7 cellular contexts compared by ENCODE assay signal in genomic region chr1:154972517-154973343, GRCh38. TPM values are rescaled to one million over a fixed set of nuclear protein-coding genes. Genes with fewer than 3 reads are reported as not detected.
DNase-seq lines count a peak whose midpoint lies in the region; TF ChIP-seq lines count a peak whose summit lies in the region.

No MANE protein-coding gene starts in this region.

- H3K27me3 Mint-ChIP-seq in neural crest cell (ENCODE audit: low read depth) = no peaks in the 10 kb centered on the region

- H3K4me1 Mint-ChIP-seq in neural crest cell = peaks cover 42% of the 10 kb centered on the region

- DNase-seq in HAP-1 (ENCODE audit: low spot score in 2 of 2) (peak; percentile 78 to 87), SK-MEL-5 (ENCODE audit: low read depth, low spot score) (peak; percentile 87), fibroblast of gingiva (ENCODE audit: low read depth) (peak; percentile 97), neural crest cell (ENCODE audit: low read depth, low spot score) (no peak), DMS53 (lab: John Stamatoyannopoulos, UW) (no peak), NCI-H146 treated with DMSO at 0.1 percent for 48 hours (lab: John Stamatoyannopoulos, UW; ENCODE audit: unreplicated experiment) (no peak)
- no peak for DNase-seq in activated CD4-positive, CD25-positive, alpha-beta regulatory T cell (lab: John Stamatoyannopoulos, UW)

- peaks cover 12% of the 10 kb centered on the region for H3K36me3 ChIP-seq in HAP-1 (replicated peaks)

- TF ChIP-seq CTCF in neural crest cell (conservative IDR thresholded peaks at IDR 0.05) = no peak

- H3K9me3 ChIP-seq in HAP-1 = no peaks in the 10 kb centered on the region

- peaks cover 36% of the 10 kb centered on the region for H3K4me1 ChIP-seq in HAP-1

- peak overlapping the region; percentile 82 for H3K4me3 ChIP-seq in HAP-1

- H3K27ac Mint-ChIP-seq in neural crest cell (ENCODE audit: unreplicated experiment) = peak overlapping the region; percentile 83

- no peak overlapping the region for H3K4me3 Mint-ChIP-seq in neural crest cell

- no peaks in the 10 kb centered on the region for H3K27me3 ChIP-seq in HAP-1 (ENCODE audit: low read depth)

- in situ Hi-C loops in HAP-1 (cut with MboI; ENCODE audit: low sequenced_read_pairs) = no loop called here
- in situ Hi-C loops in SK-MEL-5 (cut with HindIII; ENCODE audit: low pct_unique_long_range_greater_than_20kb, low sequenced_read_pairs) = no loop called here

- H3K36me3 Mint-ChIP-seq in neural crest cell (ENCODE audit: low read depth) = no peaks in the 10 kb centered on the region

- H3K9me3 Mint-ChIP-seq in neural crest cell = no peaks in the 10 kb centered on the region

RNA-seq across cellular contexts. Expression of gene CKS1B, which starts 1.8 kb away (rescaled TPM):
- total RNA-seq in SK-MEL-5 (2014; rRNA removed; shearing (Covaris generic)) = 122 and 157 TPM in 2 replicates
- polyA plus RNA-seq in SK-MEL-5 (2015; cell fraction: cytosol; rRNA removed) = 114 and 176 TPM in 2 replicates
- polyA plus RNA-seq in SK-MEL-5 (2015; cell fraction: nucleus; rRNA removed) = 45.6 and 61.6 TPM in 2 replicates
- total RNA-seq in neural crest cell = 211 and 217 TPM in 2 replicates

RNA-seq across cellular contexts. Expression of gene SHC1, which starts 2.2 kb away (rescaled TPM):
- total RNA-seq in SK-MEL-5 (2014; rRNA removed; shearing (Covaris generic)) = 102 and 107 TPM in 2 replicates
- 133 and 152 TPM in 2 replicates for polyA plus RNA-seq in SK-MEL-5 (2015; cell fraction: cytosol; rRNA removed)
- polyA plus RNA-seq in SK-MEL-5 (2015; cell fraction: nucleus; rRNA removed) = 162 and 220 TPM in 2 replicates
- total RNA-seq in neural crest cell = 90.3 and 92.9 TPM in 2 replicates

RNA-seq across cellular contexts. Expression of gene FLAD1, which starts 10.4 kb away (rescaled TPM):
- 53.5 and 58.2 TPM in 2 replicates for total RNA-seq in SK-MEL-5 (2014; rRNA removed; shearing (Covaris generic))
- polyA plus RNA-seq in SK-MEL-5 (2015; cell fraction: cytosol; rRNA removed) = 64.7 and 67.3 TPM in 2 replicates
- 153 and 201 TPM in 2 replicates for polyA plus RNA-seq in SK-MEL-5 (2015; cell fraction: nucleus; rRNA removed)
- 76.3 and 81.9 TPM in 2 replicates for total RNA-seq in neural crest cell

RNA-seq across cellular contexts. Expression of gene PYGO2, which starts 11.1 kb away (rescaled TPM):
- 26.9 and 30.2 TPM in 2 replicates for total RNA-seq in SK-MEL-5 (2014; rRNA removed; shearing (Covaris generic))
- polyA plus RNA-seq in SK-MEL-5 (2015; cell fraction: cytosol; rRNA removed) = 42.3 and 54.0 TPM in 2 replicates
- polyA plus RNA-seq in SK-MEL-5 (2015; cell fraction: nucleus; rRNA removed) = 54.8 and 60.4 TPM in 2 replicates
- total RNA-seq in neural crest cell = 63.3 and 65.1 TPM in 2 replicates

RNA-seq across cellular contexts. Expression of gene PBXIP1, which starts 16.8 kb away (rescaled TPM):
- 78.2 and 81.4 TPM in 2 replicates for total RNA-seq in SK-MEL-5 (2014; rRNA removed; shearing (Covaris generic))
- 88.7 and 107 TPM in 2 replicates for polyA plus RNA-seq in SK-MEL-5 (2015; cell fraction: cytosol; rRNA removed)
- 41.9 and 49.0 TPM in 2 replicates for polyA plus RNA-seq in SK-MEL-5 (2015; cell fraction: nucleus; rRNA removed)
- 17.1 and 18.5 TPM in 2 replicates for total RNA-seq in neural crest cell

Comparison
In these comparisons a context has a peak if more than half of its experiments do, and no peak if none do; other contexts are left out.
1. DNase-seq: peak in HAP-1 (2 of 2), SK-MEL-5 (single experiment) and fibroblast of gingiva (single experiment); none in neural crest cell (single experiment), DMS53 (single experiment), NCI-H146 treated with DMSO at 0.1 percent for 48 hours (single experiment) and activated CD4-positive, CD25-positive, alpha-beta regulatory T cell (0 of 4).